Comparison of ENCODE assay signal across 1 cellular context in genomic region chr3:194685723-194686413, GRCh38.
TF ChIP-seq lines count a peak whose summit lies in the region.

A gene with protein sequence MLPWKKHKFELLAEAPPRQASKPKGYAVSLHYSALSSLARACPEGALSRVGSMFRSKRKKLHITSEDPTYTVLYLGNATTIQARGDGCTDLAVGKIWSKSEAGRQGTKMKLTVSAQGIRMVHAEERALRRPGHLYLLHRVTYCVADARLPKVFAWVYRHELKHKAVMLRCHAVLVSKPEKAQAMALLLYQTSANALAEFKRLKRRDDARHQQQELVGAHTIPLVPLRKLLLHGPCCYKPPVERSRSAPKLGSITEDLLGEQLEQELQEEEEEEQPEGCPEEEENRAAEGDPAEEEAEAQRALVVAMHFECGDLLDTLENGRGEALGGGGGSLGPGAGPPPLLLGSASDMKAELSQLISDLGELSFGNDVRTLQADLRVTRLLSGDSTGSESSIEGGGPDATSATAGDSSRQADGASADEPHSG (plus strand): TSS chr3:194685883. CDS start chr3:194686827, 944 bp downstream.

TF ChIP-seq in SK-N-SH, 30 proteins besides CTCF, POLR2A, EP300 and RAD21 (continued from another document):
- TF ChIP-seq, protein P1, sequence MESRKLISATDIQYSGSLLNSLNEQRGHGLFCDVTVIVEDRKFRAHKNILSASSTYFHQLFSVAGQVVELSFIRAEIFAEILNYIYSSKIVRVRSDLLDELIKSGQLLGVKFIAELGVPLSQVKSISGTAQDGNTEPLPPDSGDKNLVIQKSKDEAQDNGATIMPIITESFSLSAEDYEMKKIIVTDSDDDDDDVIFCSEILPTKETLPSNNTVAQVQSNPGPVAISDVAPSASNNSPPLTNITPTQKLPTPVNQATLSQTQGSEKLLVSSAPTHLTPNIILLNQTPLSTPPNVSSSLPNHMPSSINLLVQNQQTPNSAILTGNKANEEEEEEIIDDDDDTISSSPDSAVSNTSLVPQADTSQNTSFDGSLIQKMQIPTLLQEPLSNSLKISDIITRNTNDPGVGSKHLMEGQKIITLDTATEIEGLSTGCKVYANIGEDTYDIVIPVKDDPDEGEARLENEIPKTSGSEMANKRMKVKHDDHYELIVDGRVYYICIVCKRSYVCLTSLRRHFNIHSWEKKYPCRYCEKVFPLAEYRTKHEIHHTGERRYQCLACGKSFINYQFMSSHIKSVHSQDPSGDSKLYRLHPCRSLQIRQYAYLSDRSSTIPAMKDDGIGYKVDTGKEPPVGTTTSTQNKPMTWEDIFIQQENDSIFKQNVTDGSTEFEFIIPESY (IDR thresholded peaks at IDR 0.05; ENCODE audit: borderline replicate concordance, low read depth): no peak
- TF ChIP-seq SIN3A (IDR thresholded peaks at IDR 0.05; ENCODE audit: borderline replicate concordance, low read depth, low read length): peak; percentile 89; the same call in 1 of the 2 replicates
- TF ChIP-seq TAF1 (IDR thresholded peaks at IDR 0.05; ENCODE audit: borderline replicate concordance, low read depth, low read length): peak; percentile 97
- peak; percentile 35 for TF ChIP-seq GATA2 (CRISPR knock-in tag; IDR thresholded peaks at IDR 0.05)
- no peak for TF ChIP-seq CHD2 (IDR thresholded peaks at IDR 0.05; ENCODE audit: low read length, partially characterized antibody)
- peak; percentile 33; the same call in 1 of the 2 replicates for TF ChIP-seq GABPA (IDR thresholded peaks at IDR 0.05; ENCODE audit: low read depth)
- TF ChIP-seq MAX (IDR thresholded peaks at IDR 0.05; ENCODE audit: low read depth): peak; percentile 88
- TF ChIP-seq TCF12 (IDR thresholded peaks at IDR 0.05): no peak
- TF ChIP-seq RFX5 (IDR thresholded peaks at IDR 0.05; ENCODE audit: low read length): no peak
- TF ChIP-seq USF1 (IDR thresholded peaks at IDR 0.05; ENCODE audit: borderline replicate concordance, low read depth): no peak
- peak; percentile 40; the same call in 1 of the 2 replicates for TF ChIP-seq SMC3 (IDR thresholded peaks at IDR 0.05; ENCODE audit: low read depth, low read length)
- TF ChIP-seq EZH2phosphoT487 (IDR thresholded peaks at IDR 0.05; ENCODE audit: borderline replicate concordance, low read depth): no peak
- peak; percentile 62; the same call in 1 of the 2 replicates for TF ChIP-seq YY1 (IDR thresholded peaks at IDR 0.05; ENCODE audit: low read depth)
- TF ChIP-seq FOSL2 (IDR thresholded peaks at IDR 0.05; ENCODE audit: borderline replicate concordance, low read depth): peak; percentile 2; the same call in 1 of the 2 replicates
- no peak for TF ChIP-seq RXRA (IDR thresholded peaks at IDR 0.05; ENCODE audit: borderline replicate concordance, low read depth)
- TF ChIP-seq, protein P2, sequence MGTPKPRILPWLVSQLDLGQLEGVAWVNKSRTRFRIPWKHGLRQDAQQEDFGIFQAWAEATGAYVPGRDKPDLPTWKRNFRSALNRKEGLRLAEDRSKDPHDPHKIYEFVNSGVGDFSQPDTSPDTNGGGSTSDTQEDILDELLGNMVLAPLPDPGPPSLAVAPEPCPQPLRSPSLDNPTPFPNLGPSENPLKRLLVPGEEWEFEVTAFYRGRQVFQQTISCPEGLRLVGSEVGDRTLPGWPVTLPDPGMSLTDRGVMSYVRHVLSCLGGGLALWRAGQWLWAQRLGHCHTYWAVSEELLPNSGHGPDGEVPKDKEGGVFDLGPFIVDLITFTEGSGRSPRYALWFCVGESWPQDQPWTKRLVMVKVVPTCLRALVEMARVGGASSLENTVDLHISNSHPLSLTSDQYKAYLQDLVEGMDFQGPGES (IDR thresholded peaks at IDR 0.05; ENCODE audit: low read depth, low read length): no peak
- no peak; the same call in 1 of the 2 replicates for TF ChIP-seq JUND (IDR thresholded peaks at IDR 0.05)
- TF ChIP-seq FOXM1 (IDR thresholded peaks at IDR 0.05; ENCODE audit: low read depth): peak; percentile 37; the same call in 1 of the 2 replicates
- TF ChIP-seq MXI1 (IDR thresholded peaks at IDR 0.05; ENCODE audit: low read depth, low read length): peak; percentile 43
- no peak for TF ChIP-seq NRF1 (IDR thresholded peaks at IDR 0.05; ENCODE audit: low read depth, low read length)
- TF ChIP-seq FOXJ3 (CRISPR knock-in tag; IDR thresholded peaks at IDR 0.05): 0 out of 2 replicates have a peak, but pooled peaks have one; percentile 33
- peak; percentile 99 for TF ChIP-seq POLR2AphosphoS5 (IDR thresholded peaks at IDR 0.05; ENCODE audit: low read depth, low read length)
